ENCODE assay signal across 41 cellular contexts in genomic region chr12:56810918-56811317, GRCh38. TPM values are rescaled to one million over a fixed set of nuclear protein-coding genes. Genes with fewer than 3 reads are reported as not detected.
"Had no signal": no experiment of that assay in that cellular context is flagged by ENCODE, and none has a peak within 500 bp of the region (broad histone marks: within the 10 kb centered on the region; RNA-seq: fewer than 3 reads in every experiment).

No MANE protein-coding gene starts in this region.

- H3K27me3 ChIP-seq: adrenal gland, ascending aorta, body of pancreas, brain microvascular endothelial cell, breast epithelium, cardiac muscle cell had no signal

- H3K36me3 ChIP-seq: adrenal gland, ascending aorta, brain microvascular endothelial cell, breast epithelium, cardiac muscle cell had no signal

- H3K27me3 Mint-ChIP-seq: activated naive CD4-positive, alpha-beta T cell treated with anti-CD3 and anti-CD28 coated beads, Interleukin-2, amount 50 U/mL, for 24 hours; activated naive CD8-positive, alpha-beta T cell; activated naive CD8-positive, alpha-beta T cell treated with anti-CD3 and anti-CD28 coated beads for 36 hours had no signal

- H3K27ac ChIP-seq: adrenal gland, ascending aorta, body of pancreas, brain microvascular endothelial cell, breast epithelium, cardiac muscle cell had no signal

- H3K4me3 Mint-ChIP-seq: activated naive CD4-positive, alpha-beta T cell treated with anti-CD3 and anti-CD28 coated beads for 36 hours; activated naive CD4-positive, alpha-beta T cell treated with anti-CD3 and anti-CD28 coated beads, Interleukin-2, amount 10 ng/mL, durations not matched to agents 7 days and 5 days; activated naive CD4-positive, alpha-beta T cell treated with anti-CD3 and anti-CD28 coated beads, Interleukin-2, amount 50 U/mL, for 24 hours; activated naive CD8-positive, alpha-beta T cell; activated naive CD8-positive, alpha-beta T cell treated with anti-CD3 and anti-CD28 coated beads for 36 hours; activated naive CD8-positive, alpha-beta T cell treated with anti-CD3 and anti-CD28 coated beads, Interleukin-2, amount 10 ng/mL, durations not matched to agents 7 days and 5 days; activated naive CD8-positive, alpha-beta T cell treated with anti-CD3 and anti-CD28 coated beads, Interleukin-2, amount 50 U/mL, for 24 hours; activated T-cell treated with anti-CD3 and anti-CD28 coated beads, Interleukin-2, amount 50 U/mL, for 24 hours; activated T-cell treated with anti-CD3 and anti-CD28 coated beads, Interleukin-2, amount 50 U/mL, for 4 hours; activated T-cell treated with anti-CD3 and anti-CD28 coated beads, Interleukin-2, amount 50 U/mL, for 72 hours; activated T-helper 1 cell treated with anti-CD3 and anti-CD28 coated beads, Interleukin-12 subunit alpha, Interleukin-12 subunit beta, Interleukin-2, Interleukin-4 antibody, amounts not matched to agents 30 ng/mL and 10 ng/mL and 1 ng/mL, durations not matched to agents 14 hours and 24 hours and 36 hours; activated T-helper 17 cell treated with anti-CD3 and anti-CD28 coated beads, Interleukin-2, amount 50 U/mL, for 72 hours; brain; central memory CD8-positive, alpha-beta T cell had no signal

- H3K4me3 ChIP-seq: adrenal gland, ascending aorta, body of pancreas, breast epithelium, cardiac muscle cell had no signal

- DNase-seq: activated effector memory CD4-positive, alpha-beta T cell treated with anti-CD3 and anti-CD28 coated beads, Interleukin-2, amount 50 U/mL, for 16 hours; activated effector memory CD4-positive, alpha-beta T cell treated with Interleukin-2 at 50 U/mL for 16 hours; activated gamma-delta T cell; activated gamma-delta T cell treated with Interleukin-2 at 50 U/mL for 16 hours; activated naive CD4-positive, alpha-beta T cell; activated naive CD4-positive, alpha-beta T cell treated with anti-CD3 and anti-CD28 coated beads for 36 hours; activated naive CD4-positive, alpha-beta T cell treated with anti-CD3 and anti-CD28 coated beads, Interleukin-2, amount 10 ng/mL, durations not matched to agents 7 days and 5 days; activated naive CD4-positive, alpha-beta T cell treated with anti-CD3 and anti-CD28 coated beads, Interleukin-2, amount 50 U/mL, for 16 hours; activated naive CD4-positive, alpha-beta T cell treated with Interleukin-2 at 50 U/mL for 16 hours; activated naive CD8-positive, alpha-beta T cell treated with anti-CD3 and anti-CD28 coated beads for 36 hours; activated naive CD8-positive, alpha-beta T cell treated with anti-CD3 and anti-CD28 coated beads, Interleukin-2, amount 10 ng/mL, durations not matched to agents 7 days and 5 days; activated naive CD8-positive, alpha-beta T cell treated with anti-CD3 and anti-CD28 coated beads, Interleukin-2, amount 50 U/mL, for 24 hours; activated T-cell treated with anti-CD3 and anti-CD28 coated beads, Interleukin-2, amount 50 U/mL, for 1 hour; activated T-cell treated with anti-CD3 and anti-CD28 coated beads, Interleukin-2, amount 50 U/mL, for 24 hours; activated T-cell treated with anti-CD3 and anti-CD28 coated beads, Interleukin-2, amount 50 U/mL, for 4 hours; activated T-cell treated with anti-CD3 and anti-CD28 coated beads, Interleukin-2, amount 50 U/mL, for 48 hours; activated T-cell treated with anti-CD3 and anti-CD28 coated beads, Interleukin-2, amount 50 U/mL, for 72 hours; adrenal gland; amniotic stem cell; amygdala; anterior cingulate cortex; aorta; body of pancreas; brain microvascular endothelial cell; caudate nucleus; central memory CD4-positive, alpha-beta T cell; cerebellar nuclear complex had no signal

- H3K4me1 ChIP-seq: adrenal gland, ascending aorta, body of pancreas, breast epithelium had no signal

- ATAC-seq: activated naive CD4-positive, alpha-beta T cell treated with anti-CD3 and anti-CD28 coated beads, Interleukin-2, amount 50 U/mL, for 72 hours; activated naive CD8-positive, alpha-beta T cell treated with anti-CD3 and anti-CD28 coated beads, Interleukin-2, amount 50 U/mL, for 24 hours; activated T-cell treated with anti-CD3 and anti-CD28 coated beads, Interleukin-2, amount 50 U/mL, for 4 hours; activated T-cell treated with anti-CD3 and anti-CD28 coated beads, Interleukin-2, amount 50 U/mL, for 72 hours; activated T-helper 17 cell treated with anti-CD3 and anti-CD28 coated beads, Interleukin-2, amount 50 U/mL, for 72 hours; body of pancreas had no signal

- H3K9me3 Mint-ChIP-seq: activated naive CD4-positive, alpha-beta T cell treated with anti-CD3 and anti-CD28 coated beads, Interleukin-2, amount 50 U/mL, for 24 hours had no signal

- FAIRE-seq: astrocyte, colon had no signal

- H3K36me3 Mint-ChIP-seq: activated naive CD4-positive, alpha-beta T cell treated with anti-CD3 and anti-CD28 coated beads, Interleukin-2, amount 10 ng/mL, durations not matched to agents 7 days and 5 days; activated naive CD8-positive, alpha-beta T cell treated with anti-CD3 and anti-CD28 coated beads, Interleukin-2, amount 10 ng/mL, durations not matched to agents 7 days and 5 days; brain had no signal

- H3K27ac Mint-ChIP-seq: activated naive CD4-positive, alpha-beta T cell treated with anti-CD3 and anti-CD28 coated beads for 36 hours; activated naive CD4-positive, alpha-beta T cell treated with anti-CD3 and anti-CD28 coated beads, Interleukin-2, amount 10 ng/mL, durations not matched to agents 7 days and 5 days; activated naive CD4-positive, alpha-beta T cell treated with anti-CD3 and anti-CD28 coated beads, Interleukin-2, amount 50 U/mL, for 24 hours; activated naive CD4-positive, alpha-beta T cell treated with anti-CD3 and anti-CD28 coated beads, Interleukin-2, amount 50 U/mL, for 72 hours; activated naive CD8-positive, alpha-beta T cell; activated naive CD8-positive, alpha-beta T cell treated with anti-CD3 and anti-CD28 coated beads for 36 hours; activated naive CD8-positive, alpha-beta T cell treated with anti-CD3 and anti-CD28 coated beads, Interleukin-2, amount 10 ng/mL, durations not matched to agents 7 days and 5 days; activated naive CD8-positive, alpha-beta T cell treated with anti-CD3 and anti-CD28 coated beads, Interleukin-2, amount 50 U/mL, for 24 hours; activated T-cell treated with anti-CD3 and anti-CD28 coated beads, Interleukin-2, amount 50 U/mL, for 24 hours; activated T-cell treated with anti-CD3 and anti-CD28 coated beads, Interleukin-2, amount 50 U/mL, for 72 hours; activated T-helper 1 cell treated with anti-CD3 and anti-CD28 coated beads, Interleukin-12 subunit alpha, Interleukin-12 subunit beta, Interleukin-2, Interleukin-4 antibody, amounts not matched to agents 30 ng/mL and 10 ng/mL and 1 ng/mL, durations not matched to agents 14 hours and 24 hours and 36 hours; activated T-helper 17 cell treated with anti-CD3 and anti-CD28 coated beads, Interleukin-2, amount 50 U/mL, for 72 hours; activated T-helper 2 cell treated with anti-CD3 and anti-CD28 coated beads, Interferon-gamma antibody, Interleukin-2, Interleukin-4, amounts not matched to agents 10 μg/mL and 5 μg/mL and 100 μg/mL, durations not matched to agents 14 hours and 24 hours and 36 hours; brain had no signal

- H3K4me1 Mint-ChIP-seq: activated naive CD4-positive, alpha-beta T cell treated with anti-CD3 and anti-CD28 coated beads, Interleukin-2, amount 10 ng/mL, durations not matched to agents 7 days and 5 days; activated naive CD4-positive, alpha-beta T cell treated with anti-CD3 and anti-CD28 coated beads, Interleukin-2, amount 50 U/mL, for 24 hours; activated naive CD8-positive, alpha-beta T cell treated with anti-CD3 and anti-CD28 coated beads for 36 hours; activated naive CD8-positive, alpha-beta T cell treated with anti-CD3 and anti-CD28 coated beads, Interleukin-2, amount 10 ng/mL, durations not matched to agents 7 days and 5 days; activated naive CD8-positive, alpha-beta T cell treated with anti-CD3 and anti-CD28 coated beads, Interleukin-2, amount 50 U/mL, for 24 hours; activated T-helper 17 cell treated with anti-CD3 and anti-CD28 coated beads, Interleukin-2, amount 50 U/mL, for 72 hours; central memory CD8-positive, alpha-beta T cell had no signal

RNA-seq across cellular contexts. Expression of gene HSD17B6, which starts 47.8 kb away (rescaled TPM):
- total RNA-seq: ascending aorta, cardiac septum had no signal
- polyA plus RNA-seq: cardiac muscle cell had no signal
